Comparison of ENCODE assay signal across 8 cellular contexts in the genomic region with DNA sequence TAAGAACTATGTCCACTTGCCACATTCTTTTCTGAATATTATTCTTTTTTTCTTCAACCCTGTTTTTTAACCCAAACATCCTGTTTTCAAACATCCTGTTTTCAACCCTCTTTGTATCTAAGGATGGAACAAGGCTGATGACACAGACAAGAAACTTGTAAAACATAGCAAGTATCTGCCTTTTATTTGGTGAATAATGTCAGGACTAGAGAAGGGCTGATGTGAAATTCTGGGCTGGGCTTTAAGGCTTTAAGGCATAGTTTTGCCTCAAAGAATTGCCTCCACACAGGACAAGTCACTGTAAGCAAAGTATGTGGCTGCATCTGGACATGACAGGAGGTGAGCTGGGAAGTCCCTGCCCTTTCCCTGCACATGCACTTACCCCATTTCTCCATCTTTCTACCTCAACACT. TPM values are rescaled to one million over a fixed set of nuclear protein-coding genes. Genes with fewer than 3 reads are reported as not detected.
A peak's percentile ranks its signal among the peaks of the same experiment; 100 is the strongest.
DNase-seq lines count a peak whose midpoint lies in the region; ATAC-seq, FAIRE-seq and TF ChIP-seq lines count a peak whose summit lies in the region.

No MANE protein-coding gene starts in this region.

- H3K27ac ChIP-seq in sigmoid colon, result no peak overlapping the region

- H3K9me3 Mint-ChIP-seq in T-cell, result no peaks in the 10 kb centered on the region
- no peaks in the 10 kb centered on the region for H3K9me3 Mint-ChIP-seq in memory B cell

- H3K4me1 Mint-ChIP-seq in T-cell (peaks cover 45 to 60% (median 52%) of the 10 kb centered on the region in 3 donors), memory B cell (peaks cover 30% of the 10 kb centered on the region)

- FAIRE-seq in GM12891 (lab: Jason Lieb, UNC), result peak; percentile 88

- no peak for TF ChIP-seq CTCF in sigmoid colon (IDR thresholded peaks at IDR 0.05)

- peaks cover 0 to 2% (median 0%) of the 10 kb centered on the region in 4 donors for H3K4me1 ChIP-seq in sigmoid colon

- H3K9me3 ChIP-seq in sigmoid colon, result no peaks in the 10 kb centered on the region

- DNase-seq in GM12891 (ENCODE audit: insufficient read length, low spot score) (no peak), T-cell (peak in 2 of 34 experiments; percentile 5 to 29), memory B cell (ENCODE audit: low spot score in 2 of 2) (no peak), mucosa of gallbladder (ENCODE audit: low spot score) (no peak), sigmoid colon (no peak), SHP77 (lab: John Stamatoyannopoulos, UW) (no peak)

- no peaks in the 10 kb centered on the region for H3K27me3 ChIP-seq in sigmoid colon

- no peak; the same call in 1 of the 2 replicates for TF ChIP-seq POLR2A in GM12891 (IDR thresholded peaks at IDR 0.05; ENCODE audit: low read depth, low read length)
- no peak for TF ChIP-seq POLR2A in sigmoid colon (IDR thresholded peaks at IDR 0.05)

- no peak overlapping the region for H3K4me3 ChIP-seq in sigmoid colon

- ATAC-seq in GM21723 (IDR thresholded peaks at IDR 0.05; ENCODE audit: unreplicated experiment) (peak; percentile 33), T-cell (replicated peaks in 1 of 4) (peak; percentile 68 to 73 (median 71)), memory B cell (ENCODE audit: low read depth) (peak; percentile 16), GM18519 (IDR thresholded peaks at IDR 0.05; ENCODE audit: low FRiP score, unreplicated experiment) (no peak)

- no peaks in the 10 kb centered on the region for H3K36me3 ChIP-seq in sigmoid colon

- intact Hi-C loops in sigmoid colon (cut with DNase I), result no loop called here

- H3K27ac Mint-ChIP-seq in T-cell (peak overlapping the region; percentile 98 to 99), memory B cell (peak overlapping the region; percentile 67)

- POLR2A ChIA-PET in T-cell (lab: Charles Lee), result interaction anchor here in 1 of 2 donors (1.1 kb wide), 1 partner anchor 137 kb away, joined by 3 read pairs; no protein-coding TSS in a partner anchor

- CTCF ChIA-PET in T-cell (lab: Charles Lee), result interaction anchor here (0.7 to 3.0 kb wide), 7 partner anchors 14 to 143 kb away, joined by 3 to 21 read pairs (median 5); a partner anchor contains a TSS

- no peaks in the 10 kb centered on the region for H3K27me3 Mint-ChIP-seq in T-cell
- no peaks in the 10 kb centered on the region for H3K27me3 Mint-ChIP-seq in memory B cell

- H3K4me3 Mint-ChIP-seq in T-cell (peak overlapping the region; percentile 11 to 37 (median 18)), memory B cell (no peak overlapping the region)

- H3K36me3 Mint-ChIP-seq in T-cell, result no peaks in the 10 kb centered on the region
- peaks cover 7% of the 10 kb centered on the region for H3K36me3 Mint-ChIP-seq in memory B cell

- TF ChIP-seq EP300 in sigmoid colon (IDR thresholded peaks at IDR 0.05), result no peak

TF ChIP-seq in GM12891, 5 proteins besides CTCF, POLR2A, EP300 and RAD21:
- TF ChIP-seq SPI1 (IDR thresholded peaks at IDR 0.05; ENCODE audit: low read depth, low read length) (no peak), POU2F2 (IDR thresholded peaks at IDR 0.05; ENCODE audit: low read depth, low read length) (peak; percentile 91), TAF1 (IDR thresholded peaks at IDR 0.05; ENCODE audit: low read depth, low read length) (0 out of 2 replicates have a peak, but pooled peaks have one; percentile 11), PAX5 (IDR thresholded peaks at IDR 0.05; ENCODE audit: insufficient read depth, low read length, severe bottlenecking) (no peak), POLR2AphosphoS5 (IDR thresholded peaks at IDR 0.05; ENCODE audit: low read depth, low read length) (no peak)

RNA-seq across cellular contexts. Expression of a gene that starts 42.5 kb away (rescaled TPM):
- 13.3 TPM for polyA plus RNA-seq in GM12891 (2012; ENCODE audit: low read depth, missing spikeins)
- 10 to 100 TPM; 22.2 to 29.9 (median 22.9) TPM for total RNA-seq in T-cell
- total RNA-seq in mucosa of gallbladder, result 17.0 TPM
- 10 to 100 TPM; 29.1 to 44.3 (median 32.3) TPM for total RNA-seq in sigmoid colon
- 1 to 10 TPM; 3.0 to 6.3 (median 4.2) TPM for polyA plus RNA-seq in sigmoid colon
